ENCODE assay signal across 11 cellular contexts in the genomic region with DNA sequence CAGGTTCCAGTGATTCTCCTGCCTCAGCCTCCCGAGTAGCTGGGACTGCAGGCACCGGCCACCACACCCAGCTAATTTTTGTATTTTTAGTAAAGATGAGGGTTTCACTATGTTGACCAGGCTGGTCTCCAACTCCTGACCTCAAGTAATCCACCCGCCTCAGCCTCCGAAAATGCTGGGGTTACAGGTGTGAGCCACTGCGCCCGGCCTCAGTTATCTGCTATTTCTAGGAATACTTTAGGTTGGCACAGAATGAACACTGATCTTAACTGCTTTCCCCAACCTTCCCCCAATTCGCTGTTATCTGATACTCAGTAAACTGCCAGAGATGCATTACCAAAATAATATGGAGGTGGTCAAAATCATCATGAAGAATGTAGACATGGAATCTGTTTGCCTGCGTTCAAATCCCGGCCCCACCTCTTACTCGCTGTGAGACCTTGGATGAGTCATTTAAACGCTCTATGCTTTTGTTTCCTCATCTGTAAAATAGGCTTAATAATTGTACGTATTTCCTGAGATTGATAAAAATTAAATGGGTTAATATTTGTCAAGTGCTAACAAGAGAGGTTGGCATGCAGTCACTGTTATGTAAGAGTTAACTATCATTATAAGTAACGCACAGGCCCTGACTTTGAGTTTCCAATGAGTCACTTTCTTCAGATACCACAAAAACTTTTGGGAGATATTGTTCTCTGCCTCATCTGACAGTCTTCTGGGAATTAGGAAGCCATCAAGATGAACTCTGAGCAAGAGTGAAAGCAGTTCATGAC. TPM values are rescaled to one million over a fixed set of nuclear protein-coding genes. Genes with fewer than 3 reads are reported as not detected.
DNase-seq lines count a peak whose midpoint lies in the region; ATAC-seq and TF ChIP-seq lines count a peak whose summit lies in the region.
"Had no signal": no experiment of that assay in that cellular context is flagged by ENCODE, and none has a peak within 500 bp of the region (broad histone marks: within the 10 kb centered on the region; RNA-seq: fewer than 3 reads in every experiment).

No MANE protein-coding gene starts in this region.

- DNase-seq in AG20443 (ENCODE audit: low spot score) (peak; percentile 69), HCEC 1CT (peak; percentile 76), activated B cell treated with CpG ODN at 0.5 μM for 24 hours (no peak), foreskin fibroblast (peak; percentile 69 to 82), NCI-H345 treated with DMSO at 0.1 percent for 48 hours (lab: John Stamatoyannopoulos, UW; ENCODE audit: unreplicated experiment) (no peak)
- DNase-seq: erythroblast, left lung, NCI-H510A treated with DMSO at 0.1 percent for 48 hours had no signal

- intact Hi-C loops in activated B cell treated with CpG ODN at 0.5 μM for 24 hours (cut with micrococcal nuclease), result no loop called here

- TF ChIP-seq CTCF in activated B cell treated with CpG ODN at 0.5 μM for 24 hours (IDR thresholded peaks at IDR 0.05) (no peak), foreskin fibroblast (IDR thresholded peaks at IDR 0.05; ENCODE audit: low read depth, low read length) (no peak)

- ATAC-seq in activated B cell treated with CpG ODN at 0.5 μM for 24 hours (ENCODE audit: low read depth) (peak; percentile 36), HG03469 (IDR thresholded peaks at IDR 0.05; ENCODE audit: unreplicated experiment) (no peak), HG02759 (IDR thresholded peaks at IDR 0.05; ENCODE audit: unreplicated experiment) (no peak), GM19455 (IDR thresholded peaks at IDR 0.05; ENCODE audit: unreplicated experiment) (no peak)
- ATAC-seq: left lung had no signal

- peak overlapping the region; percentile 18 for H3K27ac Mint-ChIP-seq in activated B cell treated with CpG ODN at 0.5 μM for 24 hours

- no peak overlapping the region for H3K4me3 Mint-ChIP-seq in activated B cell treated with CpG ODN at 0.5 μM for 24 hours

- no peaks in the 10 kb centered on the region for H3K27me3 Mint-ChIP-seq in activated B cell treated with CpG ODN at 0.5 μM for 24 hours

- no peaks in the 10 kb centered on the region for H3K36me3 Mint-ChIP-seq in activated B cell treated with CpG ODN at 0.5 μM for 24 hours (ENCODE audit: low read depth)

- H3K9me3 Mint-ChIP-seq in activated B cell treated with CpG ODN at 0.5 μM for 24 hours, result no peaks in the 10 kb centered on the region

- CTCF ChIA-PET in activated B cell treated with CpG ODN at 0.5 μM for 24 hours (lab: Charles Lee), result no interaction called here

- POLR2A ChIA-PET in activated B cell treated with CpG ODN at 0.5 μM for 24 hours (lab: Charles Lee), result interaction anchor here (0.7 to 4.7 kb wide), 10 partner anchors 10 to 120 kb away, joined by 3 to 21 read pairs (median 6); a partner anchor contains a TSS

- no peak overlapping the region for H3K4me3 ChIP-seq in foreskin fibroblast (ENCODE audit: low read depth in 1 of 2, low read length in 2 of 2)
- H3K4me3 ChIP-seq: left lung had no signal

- H3K4me1 Mint-ChIP-seq in activated B cell treated with CpG ODN at 0.5 μM for 24 hours, result peaks cover 38% of the 10 kb centered on the region

RNA-seq across cellular contexts. Expression of a gene that starts 44.5 kb away (rescaled TPM):
- 186 and 187 TPM in 2 replicates for total RNA-seq in activated B cell treated with CpG ODN at 0.5 μM for 24 hours

Comparison
In these comparisons a context has a peak if more than half of its experiments do, and no peak if none do; other contexts are left out.
1. DNase-seq: peak in AG20443 (single experiment), HCEC 1CT (single experiment) and foreskin fibroblast (2 of 2); none in activated B cell treated with CpG ODN at 0.5 μM for 24 hours (single experiment) and NCI-H345 treated with DMSO at 0.1 percent for 48 hours (single experiment).